ENCODE assay signal across 18 cellular contexts in the genomic region with DNA sequence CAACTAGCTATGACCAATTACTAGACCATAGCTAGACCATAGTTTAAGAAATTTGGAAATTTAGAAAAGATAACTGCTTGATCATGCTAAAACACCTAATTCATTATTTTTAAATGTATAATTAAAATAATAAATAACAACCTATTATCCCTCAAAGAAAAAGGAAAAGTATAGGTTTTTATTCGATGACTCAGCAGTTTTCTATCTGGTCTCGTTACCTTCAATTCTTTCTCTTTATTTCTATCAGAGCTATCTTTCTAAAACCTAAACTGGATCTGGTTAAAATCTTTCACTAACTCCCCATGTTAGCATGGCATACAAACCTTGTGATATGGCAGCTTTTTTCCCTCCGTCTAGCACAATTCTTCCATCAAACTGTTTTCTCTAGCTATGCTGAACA. TPM values are rescaled to one million over a fixed set of nuclear protein-coding genes. Genes with fewer than 3 reads are reported as not detected.
DNase-seq lines count a peak whose midpoint lies in the region; ATAC-seq, FAIRE-seq and TF ChIP-seq lines count a peak whose summit lies in the region.
"Had no signal": no experiment of that assay in that cellular context is flagged by ENCODE, and none has a peak within 500 bp of the region (broad histone marks: within the 10 kb centered on the region; RNA-seq: fewer than 3 reads in every experiment).

No MANE protein-coding gene starts in this region.

- no peaks in the 10 kb centered on the region for H4K20me1 ChIP-seq in HepG2 (ENCODE audit: insufficient read depth, low read length)
- no peaks in the 10 kb centered on the region for H4K20me1 ChIP-seq in K562 (replicated peaks; ENCODE audit: control insufficient read depth, insufficient read depth, low read length)

- H3K79me2 ChIP-seq in HepG2 (ENCODE audit: insufficient read depth, low read length) (no peaks in the 10 kb centered on the region), K562 (ENCODE audit: control insufficient read depth, insufficient read depth, low read length) (no peaks in the 10 kb centered on the region)

- ATAC-seq in HepG2: no peak
- ATAC-seq in right lobe of liver: no peak
- no peak for ATAC-seq in K562
- ATAC-seq: CD8-positive, alpha-beta T cell had no signal

- H3K4me1 Mint-ChIP-seq in CD4-positive, alpha-beta memory T cell: peaks cover 0 to 3% (median 0%) of the 10 kb centered on the region in 4 donors
- no peaks in the 10 kb centered on the region for H3K4me1 Mint-ChIP-seq in CD8-positive, alpha-beta memory T cell

- H2AFZ ChIP-seq in HepG2 (ENCODE audit: low read length) (no peak overlapping the region), K562 (ENCODE audit: low read depth, low read length) (no peak overlapping the region)
- H2AFZ ChIP-seq: GM23248 had no signal

- H3K4me1 ChIP-seq in HepG2 (ENCODE audit: insufficient read depth, low read length) (no peaks in the 10 kb centered on the region), right lobe of liver (no peaks in the 10 kb centered on the region), K562 (replicated peaks in 1 of 2; ENCODE audit: control insufficient read depth in 2 of 2, insufficient read depth in 2 of 2, low read length in 2 of 2) (no peaks in the 10 kb centered on the region)
- H3K4me1 ChIP-seq in CD4-positive, alpha-beta memory T cell (ENCODE audit: insufficient read depth, low read length): no peaks in the 10 kb centered on the region
- H3K4me1 ChIP-seq in CD8-positive, alpha-beta memory T cell (ENCODE audit: insufficient read depth, low read length): no peaks in the 10 kb centered on the region

- TF ChIP-seq EP300 in HepG2 (IDR thresholded peaks at IDR 0.05; ENCODE audit: low read depth in 2 of 2, low read length in 2 of 2) (no peak), HepG2 (CRISPR knock-in tag; IDR thresholded peaks at IDR 0.05; ENCODE audit: borderline replicate concordance) (no peak), K562 (IDR thresholded peaks at IDR 0.05; ENCODE audit: low read length) (no peak)

- CTCF ChIA-PET in HepG2 (lab: Yijun Ruan, JAX; ENCODE audit: low intra/inter-chr PET ratio, low total read pairs): no interaction called here
- CTCF ChIA-PET in K562 (lab: Yijun Ruan, JAX; ENCODE audit: low intra/inter-chr PET ratio): no interaction called here
- CTCF ChIA-PET in CD4-positive, alpha-beta memory T cell (lab: Charles Lee; ENCODE audit: partially characterized antibody): interaction anchor here (1.2 kb wide), 2 partner anchors 15 kb away, joined by 3 read pairs; no protein-coding TSS in a partner anchor
- CTCF ChIA-PET in CD8-positive, alpha-beta memory T cell (lab: Charles Lee): interaction anchor here (1.5 kb wide), 1 partner anchor 410 kb away, joined by 3 read pairs; no protein-coding TSS in a partner anchor

- H3K9ac ChIP-seq in HepG2 (ENCODE audit: insufficient read depth, low read depth, low read length) (no peak overlapping the region), K562 (ENCODE audit: insufficient read depth in 1 of 2, low read depth in 2 of 2, low read length in 2 of 2) (no peak overlapping the region)
- H3K9ac ChIP-seq: GM23248 had no signal

- TF ChIP-seq POLR2A in HepG2 (IDR thresholded peaks at IDR 0.05; ENCODE audit: insufficient read depth in 1 of 2, low read depth in 2 of 2, low read length in 2 of 2) (no peak), right lobe of liver (IDR thresholded peaks at IDR 0.05) (no peak), H54 (IDR thresholded peaks at IDR 0.05; ENCODE audit: low read depth, low read length) (no peak), K562 (conservative IDR thresholded peaks at IDR 0.05) (no peak)

- no peaks in the 10 kb centered on the region for H3K27me3 ChIP-seq in HepG2 (ENCODE audit: control insufficient read depth in 1 of 2, insufficient read depth in 2 of 2, low read length in 2 of 2)
- H3K27me3 ChIP-seq in right lobe of liver: no peaks in the 10 kb centered on the region
- no peaks in the 10 kb centered on the region for H3K27me3 ChIP-seq in K562 (ENCODE audit: control insufficient read depth in 2 of 2, insufficient read depth in 2 of 2, low read length in 2 of 2)
- no peaks in the 10 kb centered on the region for H3K27me3 ChIP-seq in CD4-positive, alpha-beta memory T cell (ENCODE audit: insufficient read depth, low read length)
- H3K27me3 ChIP-seq in CD8-positive, alpha-beta memory T cell (ENCODE audit: insufficient read depth, low read length, poor library complexity, severe bottlenecking): no peaks in the 10 kb centered on the region

- no peak overlapping the region for H3K27ac Mint-ChIP-seq in CD4-positive, alpha-beta memory T cell
- no peak overlapping the region for H3K27ac Mint-ChIP-seq in CD8-positive, alpha-beta memory T cell
- H3K27ac Mint-ChIP-seq: CD8-positive, alpha-beta T cell had no signal

- no peaks in the 10 kb centered on the region for H3K27me3 Mint-ChIP-seq in CD4-positive, alpha-beta memory T cell
- H3K27me3 Mint-ChIP-seq in CD8-positive, alpha-beta memory T cell: peaks cover 0 to 2% of the 10 kb centered on the region in 2 donors

- H3K27ac ChIP-seq in HepG2 (ENCODE audit: extremely low read length, insufficient read depth, low read length) (no peak overlapping the region), right lobe of liver (no peak overlapping the region), K562 (ENCODE audit: extremely low read depth, low read depth, low read length) (no peak overlapping the region)
- no peak overlapping the region for H3K27ac ChIP-seq in CD4-positive, alpha-beta memory T cell (ENCODE audit: low read depth, low read length)
- H3K27ac ChIP-seq in CD8-positive, alpha-beta memory T cell (ENCODE audit: low read depth, low read length): no peak overlapping the region
- H3K27ac ChIP-seq: GM23248 had no signal

- POLR2A ChIA-PET in HepG2 (lab: Yijun Ruan, JAX) (no interaction called here), K562 (lab: Yijun Ruan, JAX) (interaction anchor here (1.0 to 1.4 kb wide), 2 partner anchors 12 to 18 kb away, joined by 3 read pairs; no protein-coding TSS in a partner anchor)
- POLR2A ChIA-PET in CD4-positive, alpha-beta memory T cell (lab: Charles Lee; ENCODE audit: partially characterized antibody): interaction anchor here (0.7 kb wide), 1 partner anchor 948 kb away, joined by 3 read pairs; no protein-coding TSS in a partner anchor
- POLR2A ChIA-PET in CD8-positive, alpha-beta memory T cell (lab: Charles Lee): no interaction called here

- H3K4me2 ChIP-seq in HepG2 (ENCODE audit: low read depth, low read length): no peak overlapping the region
- no peak overlapping the region for H3K4me2 ChIP-seq in K562 (ENCODE audit: insufficient read depth, low read length)

- no peaks in the 10 kb centered on the region for H3K9me3 ChIP-seq in HepG2 (ENCODE audit: low read length)
- H3K9me3 ChIP-seq in right lobe of liver: no peaks in the 10 kb centered on the region
- 0 out of 2 replicates have a peak, but pooled peaks cover 4% of the 10 kb centered on the region for H3K9me3 ChIP-seq in K562 (replicated peaks; ENCODE audit: control insufficient read depth, insufficient read depth, low read depth, low read length)
- no peaks in the 10 kb centered on the region for H3K9me3 ChIP-seq in CD4-positive, alpha-beta memory T cell (ENCODE audit: control insufficient read depth in 1 of 2, low read length in 2 of 2)
- no peaks in the 10 kb centered on the region for H3K9me3 ChIP-seq in CD8-positive, alpha-beta memory T cell (ENCODE audit: low read length)

- H3K4me3 Mint-ChIP-seq in CD4-positive, alpha-beta memory T cell: no peak overlapping the region
- H3K4me3 Mint-ChIP-seq in CD8-positive, alpha-beta memory T cell: no peak overlapping the region
- H3K4me3 Mint-ChIP-seq: CD8-positive, alpha-beta T cell had no signal

- H3K4me3 ChIP-seq in HepG2 (replicated peaks in 1 of 3; ENCODE audit: insufficient read depth in 1 of 3, low read depth in 2 of 3, low read length in 3 of 3) (no peak overlapping the region), right lobe of liver (no peak overlapping the region), K562 (no peak overlapping the region)
- H3K4me3 ChIP-seq in CD4-positive, alpha-beta memory T cell (ENCODE audit: low read length in 2 of 2): no peak overlapping the region
- H3K4me3 ChIP-seq in CD8-positive, alpha-beta memory T cell (ENCODE audit: low read length): no peak overlapping the region
- H3K4me3 ChIP-seq: GM23248 had no signal

- peaks cover 21 to 42% of the 10 kb centered on the region in 2 donors for H3K36me3 Mint-ChIP-seq in CD4-positive, alpha-beta memory T cell
- peaks cover 16 to 31% (median 28%) of the 10 kb centered on the region in 3 donors for H3K36me3 Mint-ChIP-seq in CD8-positive, alpha-beta memory T cell

- H3K36me3 ChIP-seq in HepG2 (replicated peaks in 1 of 2; ENCODE audit: control insufficient read depth in 1 of 2, insufficient read depth in 2 of 2, low read length in 2 of 2) (no peaks in the 10 kb centered on the region), right lobe of liver (no peaks in the 10 kb centered on the region), K562 (ENCODE audit: control insufficient read depth, insufficient read depth, low read length) (no peaks in the 10 kb centered on the region; the same call in 2 of the 3 replicates)
- no peaks in the 10 kb centered on the region for H3K36me3 ChIP-seq in CD4-positive, alpha-beta memory T cell (ENCODE audit: insufficient read depth, low read length)
- no peaks in the 10 kb centered on the region for H3K36me3 ChIP-seq in CD8-positive, alpha-beta memory T cell (ENCODE audit: insufficient read depth, low read length)

- TF ChIP-seq RAD21 in HepG2 (CRISPR knock-in tag; IDR thresholded peaks at IDR 0.05): no peak
- TF ChIP-seq RAD21 in K562 (CRISPR knock-in tag; conservative IDR thresholded peaks at IDR 0.05 in 1 of 2, IDR thresholded peaks at IDR 0.05 in 1 of 2): no peak

- FAIRE-seq in HepG2 (lab: Jason Lieb, UNC): no peak
- peak; percentile 50 for FAIRE-seq in H54 (lab: Jason Lieb, UNC)
- FAIRE-seq in K562 (lab: Jason Lieb, UNC): no peak
- FAIRE-seq: D721Med, GM19239 had no signal

- DNase-seq in HepG2 (ENCODE audit: low spot score) (no peak), right lobe of liver (no peak), H54 (ENCODE audit: insufficient read length, low spot score) (no peak), K562 (ENCODE audit: extremely low read depth in 1 of 4, low spot score in 3 of 4) (no peak), germinal center (ENCODE audit: low spot score) (no peak)
- DNase-seq in CD4-positive, alpha-beta memory T cell: no peak
- no peak for DNase-seq in CD8-positive, alpha-beta memory T cell
- DNase-seq: 8988T; C1 segment of cervical spinal cord; CD8-positive, alpha-beta T cell; DMS 273 treated with DMSO at 0.1 percent for 48 hours; DMS79; EL; GM23248; H7; HCEC 1CT had no signal

- in situ Hi-C loops in HepG2 (cut with HindIII; ENCODE audit: extremely low pct_ligation_motif_present, low pct_unique_long_range_greater_than_20kb) (no loop called here), K562 (cut with MboI) (no loop called here)

- BruUV-seq in HepG2 (replicated peaks; lab: Mats Ljungman, UMichigan) (no TSS peak), K562 (replicated peaks; lab: Mats Ljungman, UMichigan) (no TSS peak)

- 99% methylated on average over 3 of the region's 3 CpGs for WGBS in HepG2 (ENCODE audit: low lambda C conversion rate)
- WGBS in right lobe of liver (ENCODE audit: insufficient coverage, low coverage, low lambda C conversion rate, missing lambda C conversion rate): 89% methylated on average over 3 of the region's 3 CpGs
- 93% methylated on average over 3 of the region's 3 CpGs for WGBS in K562 (ENCODE audit: insufficient coverage, low coverage, missing lambda C conversion rate)

- intact Hi-C loops in HepG2 (cut with micrococcal nuclease; ENCODE audit: unreplicated experiment): no loop called here
- intact Hi-C loops in right lobe of liver (cut with DNase I): no loop called here
- intact Hi-C loops in K562 (cut with micrococcal nuclease): no loop called here
- intact Hi-C loops in CD4-positive, alpha-beta memory T cell (cut with micrococcal nuclease): no loop called here

- H3K9me1 ChIP-seq in K562 (ENCODE audit: control insufficient read depth, insufficient read depth, low read length): no peaks in the 10 kb centered on the region

- TF ChIP-seq CTCF in HepG2 (CRISPR knock-in tag; IDR thresholded peaks at IDR 0.05) (no peak), right lobe of liver (IDR thresholded peaks at IDR 0.05) (no peak), K562 (IDR thresholded peaks at IDR 0.05 in 2 of 3, conservative IDR thresholded peaks at IDR 0.05 in 1 of 3; ENCODE audit: insufficient read depth in 2 of 3, low read depth in 1 of 3, low read length in 3 of 3) (no peak)

- H3K9me3 Mint-ChIP-seq in CD4-positive, alpha-beta memory T cell: peaks cover 0 to 6% (median 3%) of the 10 kb centered on the region in 8 donors
- peaks cover 0 to 6% (median 2%) of the 10 kb centered on the region in 5 donors for H3K9me3 Mint-ChIP-seq in CD8-positive, alpha-beta memory T cell

RNA-seq across cellular contexts. Expression of a gene that starts 27.3 kb away (rescaled TPM):
- total RNA-seq in HepG2 (2016; rRNA removed; fragmentation: Illumina TruSeq; extraction: Trizol) (14.6 and 15.7 TPM in 2 replicates), right lobe of liver (1 to 10 TPM; 3.3 to 7.5 (median 4.6) TPM), K562 (2014; rRNA removed) (9.4 and 11.9 TPM in 2 replicates), K562 (2014; rRNA removed; fragmentation: Illumina TruSeq; extraction: Trizol) (7.7 and 8.4 TPM in 2 replicates), K562 (2015; rRNA removed; fragmentation: Illumina TruSeq; extraction: Trizol) (9.0 and 10.9 TPM in 2 replicates), K562 (2021) (10.8 and 12.1 TPM in 2 replicates)
- total RNA-seq in HepG2 (2016; cell fraction: cytosol; rRNA removed; fragmentation: Illumina TruSeq; extraction: Trizol; ENCODE audit: low read depth): 5.2 and 5.5 TPM in 2 replicates
- 11.2 and 14.1 TPM in 2 replicates for total RNA-seq in HepG2 (2016; cell fraction: insoluble cytoplasmic fraction; rRNA removed; fragmentation: Illumina TruSeq; extraction: Trizol)
- total RNA-seq in HepG2 (2016; cell fraction: membrane; rRNA removed; fragmentation: Illumina TruSeq; extraction: Trizol): 7.4 and 7.8 TPM in 2 replicates
- total RNA-seq in HepG2 (2016; cell fraction: nucleus; rRNA removed; fragmentation: Illumina TruSeq; extraction: Trizol): 12.5 and 15.2 TPM in 2 replicates
- polyA plus RNA-seq in HepG2 (2011; rRNA removed) (10.7 and 12.3 TPM in 2 replicates), K562 (2011; rRNA removed) (8.6 and 12.5 TPM in 2 replicates), K562 (2014; fragmentation: Illumina TruSeq; extraction: Trizol) (16.6 and 17.8 TPM in 2 replicates), K562 (2014; fragmentation: Nextera tagmentation; extraction: Ambion mirVana) (1 to 10 TPM; 6.5 to 7.6 TPM), K562 (2014; rRNA removed) (9.2 and 10.3 TPM in 2 replicates)
- polyA plus RNA-seq in HepG2 (2011; cell fraction: cytosol; rRNA removed): 12.3 and 15.1 TPM in 2 replicates
- polyA plus RNA-seq in HepG2 (2011; cell fraction: nucleus; rRNA removed): 16.0 and 16.2 TPM in 2 replicates
- 11.8 TPM in 2 replicates for polyA plus RNA-seq in HepG2 (2012)
- polyA plus RNA-seq in HepG2 (2016; cell fraction: cytosol; fragmentation: Illumina TruSeq; extraction: Trizol; ENCODE audit: low read depth): 4.2 and 4.8 TPM in 2 replicates
- polyA plus RNA-seq in HepG2 (2016; cell fraction: insoluble cytoplasmic fraction; fragmentation: Illumina TruSeq; extraction: Trizol; ENCODE audit: low read depth): 16.6 and 20.5 TPM in 2 replicates
- polyA plus RNA-seq in HepG2 (2016; cell fraction: membrane; fragmentation: Illumina TruSeq; extraction: Trizol; ENCODE audit: low read depth): 8.4 and 9.4 TPM in 2 replicates
- 17.6 and 23.2 TPM in 2 replicates for polyA plus RNA-seq in HepG2 (2016; cell fraction: nucleus; fragmentation: Illumina TruSeq; extraction: Trizol; ENCODE audit: insufficient read depth, low read depth)
- 22.3 and 100 TPM in 2 replicates for polyA minus RNA-seq in HepG2 (2011; rRNA and poly(A)+ RNA removed; ENCODE audit: low replicate concordance)
- polyA minus RNA-seq in HepG2 (2011; cell fraction: cytosol; rRNA and poly(A)+ RNA removed): 12.5 and 14.1 TPM in 2 replicates
- polyA minus RNA-seq in HepG2 (2011; cell fraction: nucleus; rRNA and poly(A)+ RNA removed): 19.8 and 29.2 TPM in 2 replicates
- 37.5 and 39.3 TPM in 2 replicates for total RNA-seq in K562 (2011; cell fraction: chromatin; rRNA removed; ENCODE audit: low replicate concordance)
- total RNA-seq in K562 (2011; cell fraction: nucleolus; rRNA removed): 20.5 and 22.9 TPM in 2 replicates
- total RNA-seq in K562 (2011; cell fraction: nucleoplasm; rRNA removed): 30.4 and 49.0 TPM in 2 replicates
- polyA plus RNA-seq in K562 (2011; cell fraction: cytosol; rRNA removed): 14.4 and 14.6 TPM in 2 replicates
- polyA plus RNA-seq in K562 (2011; cell fraction: nucleus; rRNA removed): 14.0 and 18.0 TPM in 2 replicates
- polyA plus RNA-seq in K562 (2012): 16.2 and 20.3 TPM in 2 replicates
- polyA minus RNA-seq in K562 (2011; rRNA and poly(A)+ RNA removed): 12.2 and 12.3 TPM in 2 replicates
- polyA minus RNA-seq in K562 (2011; cell fraction: cytosol; rRNA and poly(A)+ RNA removed): 11.0 and 12.8 TPM in 2 replicates
- polyA minus RNA-seq in K562 (2011; cell fraction: nucleus; rRNA and poly(A)+ RNA removed): 10.1 and 14.7 TPM in 2 replicates
- total RNA-seq in CD4-positive, alpha-beta memory T cell: 10 to 100 TPM; 12.4 to 12.8 TPM
- polyA plus RNA-seq in CD4-positive, alpha-beta memory T cell: 10 to 100 TPM; 22.9 to 24.3 TPM
- total RNA-seq in CD8-positive, alpha-beta memory T cell: 10 to 100 TPM; 16.9 to 18.4 TPM
- 19.7 TPM for polyA plus RNA-seq in CD8-positive, alpha-beta memory T cell

RNA-seq across cellular contexts. Expression of a gene that starts 45.5 kb away (rescaled TPM):
- total RNA-seq in HepG2 (2016; rRNA removed; fragmentation: Illumina TruSeq; extraction: Trizol) (6.8 and 13.3 TPM in 2 replicates), right lobe of liver (1 to 10 TPM in 2 of 6 experiments, under 1 TPM in 4; 0.43 to 1.2 (median 0.84) TPM), K562 (2014; rRNA removed) (0.09 and 0.16 TPM in 2 replicates), K562 (2014; rRNA removed; fragmentation: Illumina TruSeq; extraction: Trizol) (0.25 and 0.29 TPM in 2 replicates), K562 (2015; rRNA removed; fragmentation: Illumina TruSeq; extraction: Trizol) (0.07 TPM in 1 of 2 replicates, not detected in the other), K562 (2021) (0.35 and 0.60 TPM in 2 replicates)
- 1.8 TPM in 2 replicates for total RNA-seq in HepG2 (2016; cell fraction: cytosol; rRNA removed; fragmentation: Illumina TruSeq; extraction: Trizol; ENCODE audit: low read depth)
- 4.9 and 11.8 TPM in 2 replicates for total RNA-seq in HepG2 (2016; cell fraction: insoluble cytoplasmic fraction; rRNA removed; fragmentation: Illumina TruSeq; extraction: Trizol)
- total RNA-seq in HepG2 (2016; cell fraction: membrane; rRNA removed; fragmentation: Illumina TruSeq; extraction: Trizol): 4.6 and 6.2 TPM in 2 replicates
- 21.3 and 24.5 TPM in 2 replicates for total RNA-seq in HepG2 (2016; cell fraction: nucleus; rRNA removed; fragmentation: Illumina TruSeq; extraction: Trizol)
- polyA plus RNA-seq in HepG2 (2011; rRNA removed) (4.7 and 4.8 TPM in 2 replicates), K562 (2011; rRNA removed) (0.30 and 0.54 TPM in 2 replicates), K562 (2014; fragmentation: Illumina TruSeq; extraction: Trizol) (0.30 and 0.32 TPM in 2 replicates), K562 (2014; fragmentation: Nextera tagmentation; extraction: Ambion mirVana) (under 1 TPM; 0.04 to 0.10 TPM), K562 (2014; rRNA removed) (0.04 and 0.19 TPM in 2 replicates)
- 3.8 and 4.1 TPM in 2 replicates for polyA plus RNA-seq in HepG2 (2011; cell fraction: cytosol; rRNA removed)
- polyA plus RNA-seq in HepG2 (2011; cell fraction: nucleus; rRNA removed): 23.6 and 25.6 TPM in 2 replicates
- 8.8 and 9.0 TPM in 2 replicates for polyA plus RNA-seq in HepG2 (2012)
- 1.1 and 1.4 TPM in 2 replicates for polyA plus RNA-seq in HepG2 (2016; cell fraction: cytosol; fragmentation: Illumina TruSeq; extraction: Trizol; ENCODE audit: low read depth)
- polyA plus RNA-seq in HepG2 (2016; cell fraction: insoluble cytoplasmic fraction; fragmentation: Illumina TruSeq; extraction: Trizol; ENCODE audit: low read depth): 5.5 and 6.7 TPM in 2 replicates
- polyA plus RNA-seq in HepG2 (2016; cell fraction: membrane; fragmentation: Illumina TruSeq; extraction: Trizol; ENCODE audit: low read depth): 2.8 and 3.3 TPM in 2 replicates
- polyA plus RNA-seq in HepG2 (2016; cell fraction: nucleus; fragmentation: Illumina TruSeq; extraction: Trizol; ENCODE audit: insufficient read depth, low read depth): 45.4 and 47.6 TPM in 2 replicates
- polyA minus RNA-seq in HepG2 (2011; rRNA and poly(A)+ RNA removed; ENCODE audit: low replicate concordance): 12.7 and 19.5 TPM in 2 replicates
- 4.9 and 7.0 TPM in 2 replicates for polyA minus RNA-seq in HepG2 (2011; cell fraction: cytosol; rRNA and poly(A)+ RNA removed)
- polyA minus RNA-seq in HepG2 (2011; cell fraction: nucleus; rRNA and poly(A)+ RNA removed): 14.5 and 15.7 TPM in 2 replicates
- 1.4 and 1.5 TPM in 2 replicates for total RNA-seq in K562 (2011; cell fraction: chromatin; rRNA removed; ENCODE audit: low replicate concordance)
- 0.79 and 1.2 TPM in 2 replicates for total RNA-seq in K562 (2011; cell fraction: nucleolus; rRNA removed)
- total RNA-seq in K562 (2011; cell fraction: nucleoplasm; rRNA removed): 0.66 and 1.8 TPM in 2 replicates
- 0.21 and 0.34 TPM in 2 replicates for polyA plus RNA-seq in K562 (2011; cell fraction: cytosol; rRNA removed)
- 0.87 and 1.3 TPM in 2 replicates for polyA plus RNA-seq in K562 (2011; cell fraction: nucleus; rRNA removed)
- 0.08 and 0.22 TPM in 2 replicates for polyA plus RNA-seq in K562 (2012)
- polyA minus RNA-seq in K562 (2011; rRNA and poly(A)+ RNA removed): 0.46 and 0.72 TPM in 2 replicates
- 1.0 and 1.7 TPM in 2 replicates for polyA minus RNA-seq in K562 (2011; cell fraction: cytosol; rRNA and poly(A)+ RNA removed)
- polyA minus RNA-seq in K562 (2011; cell fraction: nucleus; rRNA and poly(A)+ RNA removed): 0.78 and 1.1 TPM in 2 replicates
- total RNA-seq in CD4-positive, alpha-beta memory T cell: not detected
- polyA plus RNA-seq in CD4-positive, alpha-beta memory T cell: not detected
- under 1 TPM; 0.27 to 0.35 TPM for total RNA-seq in CD8-positive, alpha-beta memory T cell
- polyA plus RNA-seq in CD8-positive, alpha-beta memory T cell: not detected
- total RNA-seq: CD8-positive, alpha-beta T cell had no signal

Comparison
In these comparisons a context has a peak if more than half of its experiments do, and no peak if none do; other contexts are left out.
1. CTCF ChIA-PET loops: an anchor here in CD4-positive, alpha-beta memory T cell (1.2 kb wide) and CD8-positive, alpha-beta memory T cell (1.5 kb wide); none called in HepG2 and K562.
2. POLR2A ChIA-PET loops: an anchor here in K562 (1.0 to 1.4 kb wide) and CD4-positive, alpha-beta memory T cell (0.7 kb wide); none called in HepG2 and CD8-positive, alpha-beta memory T cell.